ENCODE assay signal across 16 cellular contexts in genomic region chr18:48294894-48295585, GRCh38.
DNase-seq lines count a peak whose midpoint lies in the region; ATAC-seq and TF ChIP-seq lines count a peak whose summit lies in the region.
"Had no signal": no experiment of that assay in that cellular context is flagged by ENCODE, and none has a peak within 500 bp of the region (broad histone marks: within the 10 kb centered on the region; RNA-seq: fewer than 3 reads in every experiment).

No MANE protein-coding gene starts in this region.

- TF ChIP-seq CTCF in GM23338 (conservative IDR thresholded peaks at IDR 0.05; ENCODE audit: low read depth in 2 of 2): no peak
- no peak for TF ChIP-seq CTCF in fibroblast of the aortic adventitia (IDR thresholded peaks at IDR 0.05; ENCODE audit: insufficient read depth, low read length)
- TF ChIP-seq CTCF in progenitor cell of endocrine pancreas (IDR thresholded peaks at IDR 0.05; ENCODE audit: unreplicated experiment): no peak
- TF ChIP-seq CTCF in testis (IDR thresholded peaks at IDR 0.05): no peak
- TF ChIP-seq CTCF in nephron progenitor cell (IDR thresholded peaks at IDR 0.05): no peak

- 81 to 86% methylated on average over 5 to 12 of the region's 12 CpGs for WGBS in testis, 2 donors

- H3K4me1 Mint-ChIP-seq in GM23338 (peaks cover 28% of the 10 kb centered on the region), progenitor cell of endocrine pancreas (ENCODE audit: low read depth) (peaks cover 20% of the 10 kb centered on the region), nephron progenitor cell (peaks cover 38% of the 10 kb centered on the region)
- H3K4me1 Mint-ChIP-seq in activated naive CD4-positive, alpha-beta T cell treated with anti-CD3 and anti-CD28 coated beads for 36 hours (ENCODE audit: low read depth): peaks cover 2% of the 10 kb centered on the region
- H3K4me1 Mint-ChIP-seq: memory B cell had no signal

- no peaks in the 10 kb centered on the region for H3F3A ChIP-seq in GM23338 (replicated peaks; ENCODE audit: low read depth)

- H3K4me3 ChIP-seq in GM23338: no peak overlapping the region
- no peak overlapping the region for H3K4me3 ChIP-seq in fibroblast of the aortic adventitia (ENCODE audit: low read depth, low read length)
- H3K4me3 ChIP-seq in testis: no peak overlapping the region
- H3K4me3 ChIP-seq: upper lobe of left lung had no signal

- no peaks in the 10 kb centered on the region for H3K9me3 Mint-ChIP-seq in GM23338
- H3K9me3 Mint-ChIP-seq in progenitor cell of endocrine pancreas (ENCODE audit: low read depth): no peaks in the 10 kb centered on the region
- no peaks in the 10 kb centered on the region for H3K9me3 Mint-ChIP-seq in activated naive CD4-positive, alpha-beta T cell treated with anti-CD3 and anti-CD28 coated beads for 36 hours
- no peaks in the 10 kb centered on the region for H3K9me3 Mint-ChIP-seq in nephron progenitor cell
- H3K9me3 Mint-ChIP-seq: memory B cell; natural killer cell treated with Interleukin-12 subunit alpha and Interleukin-12 subunit beta and Interleukin-15 and Interleukin-18, amount 100 ng/mL, for 72 hours had no signal

- H3K79me2 ChIP-seq in GM23338 (replicated peaks; ENCODE audit: insufficient read depth): no peaks in the 10 kb centered on the region

- no peaks in the 10 kb centered on the region for H4K20me1 ChIP-seq in GM23338 (replicated peaks; ENCODE audit: insufficient read depth)

- peak; percentile 27 for ATAC-seq in GM23338
- ATAC-seq: natural killer cell treated with Interleukin-12 subunit alpha and Interleukin-12 subunit beta and Interleukin-15 and Interleukin-18, amount 100 ng/mL, for 72 hours had no signal

- H2AFZ ChIP-seq in GM23338: peak overlapping the region; percentile 83; the same call in 1 of the 2 replicates

- H3K4me3 Mint-ChIP-seq in GM23338 (no peak overlapping the region), progenitor cell of endocrine pancreas (ENCODE audit: low read depth) (no peak overlapping the region), nephron progenitor cell (no peak overlapping the region)
- H3K4me3 Mint-ChIP-seq in activated naive CD4-positive, alpha-beta T cell treated with anti-CD3 and anti-CD28 coated beads for 36 hours: no peak overlapping the region
- H3K4me3 Mint-ChIP-seq: memory B cell; natural killer cell treated with Interleukin-12 subunit alpha and Interleukin-12 subunit beta and Interleukin-15 and Interleukin-18, amount 100 ng/mL, for 72 hours had no signal

- H3K4me1 ChIP-seq in GM23338 (ENCODE audit: insufficient read depth) (peaks cover 2% of the 10 kb centered on the region; the same call in 1 of the 2 replicates), testis (no peaks in the 10 kb centered on the region)

- peaks cover 8% of the 10 kb centered on the region for H3K27me3 Mint-ChIP-seq in GM23338 (ENCODE audit: insufficient read depth, low read depth, poor library complexity)
- no peaks in the 10 kb centered on the region for H3K27me3 Mint-ChIP-seq in progenitor cell of endocrine pancreas
- H3K27me3 Mint-ChIP-seq in activated naive CD4-positive, alpha-beta T cell treated with anti-CD3 and anti-CD28 coated beads for 36 hours (ENCODE audit: low read depth): no peaks in the 10 kb centered on the region
- peaks cover 5% of the 10 kb centered on the region for H3K27me3 Mint-ChIP-seq in nephron progenitor cell (ENCODE audit: low read depth, poor library complexity)

- no peak for TF ChIP-seq POLR2A in testis (IDR thresholded peaks at IDR 0.05)

- H3K27ac ChIP-seq in GM23338 (ENCODE audit: low read depth) (no peak overlapping the region), testis (no peak overlapping the region)
- H3K27ac ChIP-seq: upper lobe of left lung had no signal

- intact Hi-C loops in testis (cut with DNase I; ENCODE audit: low total_unique reads): no loop called here
- intact Hi-C loops in activated naive CD4-positive, alpha-beta T cell treated with anti-CD3 and anti-CD28 coated beads for 36 hours (cut with micrococcal nuclease): no loop called here

- H3K36me3 ChIP-seq in GM23338 (ENCODE audit: insufficient read depth) (no peaks in the 10 kb centered on the region), testis (ENCODE audit: low read depth, missing control alignments) (no peaks in the 10 kb centered on the region)
- H3K36me3 ChIP-seq: upper lobe of left lung had no signal

- H3K27me3 ChIP-seq in GM23338 (ENCODE audit: insufficient read depth) (no peaks in the 10 kb centered on the region), testis (no peaks in the 10 kb centered on the region)
- H3K27me3 ChIP-seq: upper lobe of left lung had no signal

- no peaks in the 10 kb centered on the region for H3K9me2 ChIP-seq in GM23338 (ENCODE audit: insufficient read depth)

- H3K27ac Mint-ChIP-seq in GM23338: no peak overlapping the region
- peak overlapping the region; percentile 39 for H3K27ac Mint-ChIP-seq in progenitor cell of endocrine pancreas
- H3K27ac Mint-ChIP-seq in activated naive CD4-positive, alpha-beta T cell treated with anti-CD3 and anti-CD28 coated beads for 36 hours: no peak overlapping the region
- no peak overlapping the region for H3K27ac Mint-ChIP-seq in nephron progenitor cell
- H3K27ac Mint-ChIP-seq: memory B cell; natural killer cell treated with Interleukin-12 subunit alpha and Interleukin-12 subunit beta and Interleukin-15 and Interleukin-18, amount 100 ng/mL, for 72 hours had no signal

- CTCF ChIA-PET in activated naive CD4-positive, alpha-beta T cell treated with anti-CD3 and anti-CD28 coated beads for 36 hours (lab: Charles Lee): interaction anchor here (0.9 to 1.1 kb wide), 2 partner anchors 45 to 258 kb away, joined by 3 read pairs; no protein-coding TSS in a partner anchor

- DNase-seq in GM23338 (ENCODE audit: low spot score) (peak; percentile 23), NCI-H69 (lab: John Stamatoyannopoulos, UW) (peak; percentile 64), fibroblast of the aortic adventitia (ENCODE audit: low read depth) (peak; percentile 4), progenitor cell of endocrine pancreas (ENCODE audit: low spot score, unreplicated experiment) (no peak), testis (no peak), nephron progenitor cell (no peak)
- no peak for DNase-seq in activated naive CD4-positive, alpha-beta T cell treated with anti-CD3 and anti-CD28 coated beads for 36 hours
- DNase-seq: activated CD4-positive, CD25-positive, alpha-beta regulatory T cell; activated gamma-delta T cell treated with Interleukin-2 at 50 U/mL for 16 hours; AML-193; MM.1S; NCI-H446 treated with DMSO at 0.1 percent for 48 hours; stimulated activated naive CD4-positive, alpha-beta T cell had no signal

- no peak overlapping the region for H3K4me2 ChIP-seq in GM23338

- no peaks in the 10 kb centered on the region; the same call in 2 of the 3 replicates for H3K36me3 Mint-ChIP-seq in GM23338 (ENCODE audit: low read depth)
- H3K36me3 Mint-ChIP-seq in progenitor cell of endocrine pancreas (ENCODE audit: insufficient read depth): no peaks in the 10 kb centered on the region
- H3K36me3 Mint-ChIP-seq in activated naive CD4-positive, alpha-beta T cell treated with anti-CD3 and anti-CD28 coated beads for 36 hours (ENCODE audit: low read depth): no peaks in the 10 kb centered on the region
- no peaks in the 10 kb centered on the region for H3K36me3 Mint-ChIP-seq in nephron progenitor cell (ENCODE audit: low read depth)
- H3K36me3 Mint-ChIP-seq: memory B cell; natural killer cell treated with Interleukin-12 subunit alpha and Interleukin-12 subunit beta and Interleukin-15 and Interleukin-18, amount 100 ng/mL, for 72 hours had no signal

- no peaks in the 10 kb centered on the region for H3K9me3 ChIP-seq in testis
- H3K9me3 ChIP-seq: upper lobe of left lung had no signal

TF ChIP-seq in GM23338, 12 proteins besides CTCF, POLR2A, EP300 and RAD21:
- TF ChIP-seq REST (IDR thresholded peaks at IDR 0.05; ENCODE audit: unreplicated experiment): no peak

Comparison
In these comparisons a context has a peak if more than half of its experiments do, and no peak if none do; other contexts are left out.
1. DNase-seq: peak in GM23338 (single experiment), NCI-H69 (single experiment) and fibroblast of the aortic adventitia (single experiment); none in progenitor cell of endocrine pancreas (single experiment), testis (single experiment), activated naive CD4-positive, alpha-beta T cell treated with anti-CD3 and anti-CD28 coated beads for 36 hours (single experiment) and nephron progenitor cell (single experiment).